Comparison of ENCODE assay signal across 1 cellular context in genomic region chr3:139299261-139300132, GRCh38.
A peak's percentile ranks its signal among the peaks of the same experiment; 100 is the strongest.
TF ChIP-seq lines count a peak whose summit lies in the region.

No MANE protein-coding gene starts in this region.

TF ChIP-seq in K562, 482 proteins besides CTCF, POLR2A, EP300 and RAD21 (continued from another document and continues in another):
- TF ChIP-seq ZBTB5 (IDR thresholded peaks at IDR 0.05), result 0 out of 2 replicates have a peak, but pooled peaks have one; percentile 16
- peak; percentile 96 for TF ChIP-seq CXXC5 (CRISPR knock-in tag; IDR thresholded peaks at IDR 0.05)
- no peak for TF ChIP-seq MXD1 (CRISPR knock-in tag; IDR thresholded peaks at IDR 0.05; ENCODE audit: borderline replicate concordance, poor library complexity, severe bottlenecking)
- TF ChIP-seq BMI1 (IDR thresholded peaks at IDR 0.05; ENCODE audit: low read length), result no peak
- TF ChIP-seq ZNF3 (CRISPR knock-in tag; IDR thresholded peaks at IDR 0.05), result no peak
- TF ChIP-seq PCBP2 (IDR thresholded peaks at IDR 0.05; ENCODE audit: low read depth, low read length, poor library complexity, severe bottlenecking), result no peak
- TF ChIP-seq ETV6 (IDR thresholded peaks at IDR 0.05; ENCODE audit: borderline replicate concordance in 1 of 2, low read depth in 2 of 2, low read length in 1 of 2), result peak in 1 of 2 experiments; percentile 79; a peak in 1 of 4 replicates
- no peak for TF ChIP-seq ETV6 (CRISPR knock-in tag; IDR thresholded peaks at IDR 0.05; ENCODE audit: borderline replicate concordance)
- no peak for TF ChIP-seq ZBTB8A (IDR thresholded peaks at IDR 0.05; ENCODE audit: partially characterized antibody)
- TF ChIP-seq ZBTB1 (CRISPR knock-in tag; IDR thresholded peaks at IDR 0.05; ENCODE audit: borderline replicate concordance, low read depth), result no peak
- TF ChIP-seq HEY1 (CRISPR knock-in tag; IDR thresholded peaks at IDR 0.05; ENCODE audit: borderline replicate concordance), result no peak
- TF ChIP-seq CHAMP1 (IDR thresholded peaks at IDR 0.05), result 0 out of 2 replicates have a peak, but pooled peaks have one; percentile 75
- TF ChIP-seq PHF8 (IDR thresholded peaks at IDR 0.05; ENCODE audit: borderline replicate concordance, low read length), result no peak
- TF ChIP-seq ZNF778 (CRISPR knock-in tag; IDR thresholded peaks at IDR 0.05), result no peak
- TF ChIP-seq ZNF175 (CRISPR knock-in tag; IDR thresholded peaks at IDR 0.05; ENCODE audit: low read depth), result peak; percentile 85
- TF ChIP-seq RNF2 (IDR thresholded peaks at IDR 0.05), result peak; percentile 92
- TF ChIP-seq ZNF512 (tag; IDR thresholded peaks at IDR 0.05), result no peak
- peak; percentile 84 for TF ChIP-seq ZNF589 (CRISPR knock-in tag; IDR thresholded peaks at IDR 0.05; ENCODE audit: low read depth)
- no peak for TF ChIP-seq ZFP91 (CRISPR knock-in tag; IDR thresholded peaks at IDR 0.05)
- peak; percentile 99 for TF ChIP-seq CBFA2T3 (IDR thresholded peaks at IDR 0.05)
- TF ChIP-seq ZNF239 (CRISPR knock-in tag; IDR thresholded peaks at IDR 0.05), result no peak
- TF ChIP-seq PURB (CRISPR knock-in tag; IDR thresholded peaks at IDR 0.05; ENCODE audit: low read depth), result no peak
- TF ChIP-seq MAZ (CRISPR knock-in tag; conservative IDR thresholded peaks at IDR 0.05 in 1 of 2, IDR thresholded peaks at IDR 0.05 in 1 of 2), result peak; percentile 53 to 80; a peak in 2 of 4 replicates
- no peak for TF ChIP-seq ZNF830 (CRISPR knock-in tag; IDR thresholded peaks at IDR 0.05)
- TF ChIP-seq SNRNP70 (optimal IDR thresholded peaks at IDR 0.05; ENCODE audit: low read depth, low read length), result no peak
- TF ChIP-seq FIP1L1 (IDR thresholded peaks at IDR 0.05; ENCODE audit: low read depth, low read length, poor library complexity, severe bottlenecking), result no peak
- TF ChIP-seq FOXJ2 (tag; IDR thresholded peaks at IDR 0.05), result no peak
- no peak for TF ChIP-seq SIRT6 (IDR thresholded peaks at IDR 0.05; ENCODE audit: low read depth, low read length)
- TF ChIP-seq TCF7L2 (IDR thresholded peaks at IDR 0.05; ENCODE audit: low read depth, low read length), result peak; percentile 68
- TF ChIP-seq ZNF785 (CRISPR knock-in tag; IDR thresholded peaks at IDR 0.05), result no peak
- TF ChIP-seq BHLHE40 (IDR thresholded peaks at IDR 0.05; ENCODE audit: low read length), result no peak; the same call in 1 of the 2 replicates
- TF ChIP-seq PREB (CRISPR knock-in tag; IDR thresholded peaks at IDR 0.05), result no peak
- TF ChIP-seq TCF7 (IDR thresholded peaks at IDR 0.05; ENCODE audit: borderline replicate concordance), result peak; percentile 97
- TF ChIP-seq NELFE (IDR thresholded peaks at IDR 0.05; ENCODE audit: insufficient read depth, insufficient read length), result no peak
- TF ChIP-seq NR2C2 (CRISPR knock-in tag; IDR thresholded peaks at IDR 0.05), result no peak
- TF ChIP-seq NR2C2 (tag; IDR thresholded peaks at IDR 0.05), result peak; percentile 51; the same call in 1 of the 2 replicates
- 0 out of 2 replicates have a peak, but pooled peaks have one; percentile 32 for TF ChIP-seq MECOM (CRISPR knock-in tag; IDR thresholded peaks at IDR 0.05)
- TF ChIP-seq ESRRB (CRISPR knock-in tag; IDR thresholded peaks at IDR 0.05; ENCODE audit: borderline replicate concordance), result no peak
- TF ChIP-seq CREB5 (CRISPR knock-in tag; IDR thresholded peaks at IDR 0.05), result no peak
- no peak for TF ChIP-seq ZC3H4 (CRISPR knock-in tag; IDR thresholded peaks at IDR 0.05; ENCODE audit: borderline replicate concordance)
- no peak for TF ChIP-seq ZZZ3 (IDR thresholded peaks at IDR 0.05)
- no peak for TF ChIP-seq EWSR1 (IDR thresholded peaks at IDR 0.05; ENCODE audit: borderline replicate concordance, low read depth, partially characterized antibody)
- peak; percentile 74 for TF ChIP-seq EHMT2 (IDR thresholded peaks at IDR 0.05)
- TF ChIP-seq DNMT1 (IDR thresholded peaks at IDR 0.05), result no peak
- no peak for TF ChIP-seq ZHX1 (conservative IDR thresholded peaks at IDR 0.05; ENCODE audit: low read length)
- no peak for TF ChIP-seq MIER1 (IDR thresholded peaks at IDR 0.05; ENCODE audit: low read depth)
- TF ChIP-seq CREB1 (IDR thresholded peaks at IDR 0.05), result peak; percentile 82
- TF ChIP-seq CREB1 (CRISPR knock-in tag; IDR thresholded peaks at IDR 0.05), result no peak; the same call in 1 of the 2 replicates
- TF ChIP-seq STAT5A (IDR thresholded peaks at IDR 0.05; ENCODE audit: borderline replicate concordance, low read length), result peak; percentile 94
- 0 out of 2 replicates have a peak, but pooled peaks have one; percentile 70 for TF ChIP-seq ZNF584 (CRISPR knock-in tag; IDR thresholded peaks at IDR 0.05; ENCODE audit: low read depth)
- TF ChIP-seq TFAM (CRISPR knock-in tag; conservative IDR thresholded peaks at IDR 0.05), result no peak
- TF ChIP-seq HNRNPL (IDR thresholded peaks at IDR 0.05; ENCODE audit: low read depth, low read length), result no peak
- TF ChIP-seq PRDM10 (IDR thresholded peaks at IDR 0.05; ENCODE audit: partially characterized antibody), result peak; percentile 42
- peak; percentile 57 for TF ChIP-seq ZNF311 (CRISPR knock-in tag; IDR thresholded peaks at IDR 0.05)
- TF ChIP-seq HDAC3 (IDR thresholded peaks at IDR 0.05; ENCODE audit: borderline replicate concordance, partially characterized antibody), result peak; percentile 90
